Comparison of ENCODE assay signal across 12 cellular contexts in genomic region chr1:28718601-28719331, GRCh38. TPM values are rescaled to one million over a fixed set of nuclear protein-coding genes. Genes with fewer than 3 reads are reported as not detected.
A peak's percentile ranks its signal among the peaks of the same experiment; 100 is the strongest.
DNase-seq lines count a peak whose midpoint lies in the region; ATAC-seq and TF ChIP-seq lines count a peak whose summit lies in the region.
"Had no signal": no experiment of that assay in that cellular context is flagged by ENCODE, and none has a peak within 500 bp of the region (broad histone marks: within the 10 kb centered on the region; RNA-seq: fewer than 3 reads in every experiment).

No MANE protein-coding gene starts in this region.

- no peaks in the 10 kb centered on the region for H3K4me1 Mint-ChIP-seq in activated naive CD4-positive, alpha-beta T cell treated with anti-CD3 and anti-CD28 coated beads, Interleukin-2, amount 50 U/mL, for 24 hours

- intact Hi-C loops in gastrocnemius medialis (cut with DNase I; ENCODE audit: low total_unique reads), result no loop called here
- intact Hi-C loops in posterior vena cava (cut with DNase I), result no loop called here

- in situ Hi-C loops in gastrocnemius medialis (cut with MboI; ENCODE audit: low sequenced_read_pairs in 4 of 4), result no loop called here

- no peak for DNase-seq in activated naive CD4-positive, alpha-beta T cell treated with anti-CD3 and anti-CD28 coated beads, Interleukin-2, amount 50 U/mL, for 72 hours (ENCODE audit: low spot score in 2 of 2)
- DNase-seq in RPMI7951 (ENCODE audit: low read depth), result peak; percentile 72
- DNase-seq in fibroblast of gingiva (ENCODE audit: low read depth), result peak; percentile 65
- DNase-seq in gastrocnemius medialis, result no peak
- no peak for DNase-seq in posterior vena cava (ENCODE audit: low spot score)
- DNase-seq: activated effector memory CD4-positive, alpha-beta T cell treated with Interleukin-2 at 50 U/mL for 16 hours; NCI-H774; T1000 had no signal

- H3K36me3 Mint-ChIP-seq in activated naive CD4-positive, alpha-beta T cell treated with anti-CD3 and anti-CD28 coated beads, Interleukin-2, amount 50 U/mL, for 24 hours, result peaks cover 3% of the 10 kb centered on the region
- peaks cover 7 to 8% of the 10 kb centered on the region in 2 donors for H3K36me3 Mint-ChIP-seq in activated naive CD4-positive, alpha-beta T cell treated with anti-CD3 and anti-CD28 coated beads, Interleukin-2, amount 50 U/mL, for 72 hours

- no peak for ATAC-seq in activated naive CD4-positive, alpha-beta T cell treated with anti-CD3 and anti-CD28 coated beads, Interleukin-2, amount 50 U/mL, for 72 hours
- ATAC-seq in gastrocnemius medialis (no peak), HG03108 (IDR thresholded peaks at IDR 0.05; ENCODE audit: unreplicated experiment) (no peak), HG02870 (IDR thresholded peaks at IDR 0.05; ENCODE audit: unreplicated experiment) (no peak)

- no peak overlapping the region for H3K4me3 ChIP-seq in gastrocnemius medialis

- no peaks in the 10 kb centered on the region for H3K9me3 ChIP-seq in gastrocnemius medialis

- peak overlapping the region; percentile 17 to 62 (median 31) for H3K27ac ChIP-seq in gastrocnemius medialis
- H3K27ac ChIP-seq: C4-2B had no signal

- no peak for TF ChIP-seq CTCF in gastrocnemius medialis (IDR thresholded peaks at IDR 0.05 in 4 of 5, conservative IDR thresholded peaks at IDR 0.05 in 1 of 5)

- TF ChIP-seq POLR2A in gastrocnemius medialis (IDR thresholded peaks at IDR 0.05), result no peak

- no peaks in the 10 kb centered on the region for H3K9me3 Mint-ChIP-seq in activated naive CD4-positive, alpha-beta T cell treated with anti-CD3 and anti-CD28 coated beads, Interleukin-2, amount 50 U/mL, for 24 hours
- H3K9me3 Mint-ChIP-seq in activated naive CD4-positive, alpha-beta T cell treated with anti-CD3 and anti-CD28 coated beads, Interleukin-2, amount 50 U/mL, for 72 hours, result no peaks in the 10 kb centered on the region

- peaks cover 0 to 3% of the 10 kb centered on the region in 2 donors for H3K4me1 ChIP-seq in gastrocnemius medialis

- peaks cover 0 to 14% of the 10 kb centered on the region in 2 donors for H3K36me3 ChIP-seq in gastrocnemius medialis

- H3K27ac Mint-ChIP-seq in activated naive CD4-positive, alpha-beta T cell treated with anti-CD3 and anti-CD28 coated beads, Interleukin-2, amount 50 U/mL, for 24 hours, result peak overlapping the region; percentile 41
- peak overlapping the region in 1 of 2 donors; percentile 29 for H3K27ac Mint-ChIP-seq in activated naive CD4-positive, alpha-beta T cell treated with anti-CD3 and anti-CD28 coated beads, Interleukin-2, amount 50 U/mL, for 72 hours

- H3K27me3 Mint-ChIP-seq in activated naive CD4-positive, alpha-beta T cell treated with anti-CD3 and anti-CD28 coated beads, Interleukin-2, amount 50 U/mL, for 24 hours, result no peaks in the 10 kb centered on the region

- H3K27me3 ChIP-seq in gastrocnemius medialis, result no peaks in the 10 kb centered on the region

- H3K4me3 Mint-ChIP-seq in activated naive CD4-positive, alpha-beta T cell treated with anti-CD3 and anti-CD28 coated beads, Interleukin-2, amount 50 U/mL, for 24 hours, result no peak overlapping the region

RNA-seq across cellular contexts. Expression of gene YTHDF2, which starts 18.0 kb away (rescaled TPM):
- 10 to 100 TPM; 65.7 to 78.0 TPM for total RNA-seq in activated naive CD4-positive, alpha-beta T cell treated with anti-CD3 and anti-CD28 coated beads, Interleukin-2, amount 50 U/mL, for 72 hours
- total RNA-seq in RPMI7951 (2014; rRNA removed; shearing (Covaris generic)), result 46.0 and 50.2 TPM in 2 replicates
- 10 to 100 TPM; 35.6 to 50.6 (median 47.0) TPM for total RNA-seq in gastrocnemius medialis
- 10 to 100 TPM; 37.2 to 38.5 TPM for total RNA-seq in posterior vena cava

RNA-seq across cellular contexts. Expression of gene GMEB1, which starts 50.2 kb away (rescaled TPM):
- 10 to 100 TPM; 18.9 to 26.7 TPM for total RNA-seq in activated naive CD4-positive, alpha-beta T cell treated with anti-CD3 and anti-CD28 coated beads, Interleukin-2, amount 50 U/mL, for 72 hours
- total RNA-seq in RPMI7951 (2014; rRNA removed; shearing (Covaris generic)), result 4.9 and 8.2 TPM in 2 replicates
- 10 to 100 TPM in 2 of 4 donors, 1 to 10 TPM in 2; 6.2 to 12.0 (median 9.2) TPM for total RNA-seq in gastrocnemius medialis
- 10 to 100 TPM in 1 of 2 donors, 1 to 10 TPM in 1; 8.7 to 10.6 TPM for total RNA-seq in posterior vena cava

Comparison
In these comparisons a context has a peak if more than half of its experiments do, and no peak if none do; other contexts are left out.
1. DNase-seq: peak in RPMI7951 (single experiment) and fibroblast of gingiva (single experiment); none in activated naive CD4-positive, alpha-beta T cell treated with anti-CD3 and anti-CD28 coated beads, Interleukin-2, amount 50 U/mL, for 72 hours (0 of 2), gastrocnemius medialis (0 of 2) and posterior vena cava (single experiment).